2 cellular contexts compared by ENCODE assay signal in the genomic region with DNA sequence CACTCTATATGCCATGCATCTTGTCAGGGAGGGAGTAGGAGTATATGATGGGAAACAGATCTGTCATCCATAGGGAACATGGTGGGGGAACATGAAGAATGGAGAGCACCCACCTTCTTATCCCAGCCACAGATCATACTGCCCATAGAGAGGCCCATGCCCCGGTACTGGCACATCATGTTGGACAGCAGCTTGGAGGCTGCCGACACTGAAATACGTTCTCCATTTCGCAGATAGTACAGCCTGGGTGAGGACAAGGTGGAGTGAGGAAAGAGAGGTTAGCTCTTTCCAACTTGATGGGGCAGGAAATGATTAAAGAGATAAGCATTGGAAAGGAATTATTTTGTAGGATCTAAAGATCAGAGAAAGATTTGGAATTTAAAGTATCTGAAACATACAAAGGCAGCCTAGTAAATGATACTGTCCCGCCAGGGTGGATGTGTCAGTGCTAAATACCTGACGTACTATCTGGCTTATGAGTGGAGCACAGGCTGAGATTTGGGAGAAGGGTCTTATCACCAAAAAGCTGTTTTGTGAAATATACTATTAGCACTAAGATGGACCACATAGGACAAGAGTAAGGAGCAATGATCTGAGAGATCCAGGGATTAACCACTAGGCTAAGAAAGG.
TF ChIP-seq lines count a peak whose summit lies in the region.

No MANE protein-coding gene starts in this region.

TF ChIP-seq in GM12878, 131 proteins besides CTCF, POLR2A, EP300 and RAD21:
- TF ChIP-seq ZNF24 (IDR thresholded peaks at IDR 0.05) (no peak), SUPT20H (IDR thresholded peaks at IDR 0.05; ENCODE audit: borderline replicate concordance, control insufficient read depth, low read depth, low read length) (no peak), SMAD5 (IDR thresholded peaks at IDR 0.05; ENCODE audit: low read depth) (peak; percentile 27; the same call in 1 of the 2 replicates), MLLT1 (IDR thresholded peaks at IDR 0.05) (peak; percentile 76), WRNIP1 (IDR thresholded peaks at IDR 0.05; ENCODE audit: borderline replicate concordance, low read depth, low read length) (no peak)
- TF ChIP-seq, protein P1, sequence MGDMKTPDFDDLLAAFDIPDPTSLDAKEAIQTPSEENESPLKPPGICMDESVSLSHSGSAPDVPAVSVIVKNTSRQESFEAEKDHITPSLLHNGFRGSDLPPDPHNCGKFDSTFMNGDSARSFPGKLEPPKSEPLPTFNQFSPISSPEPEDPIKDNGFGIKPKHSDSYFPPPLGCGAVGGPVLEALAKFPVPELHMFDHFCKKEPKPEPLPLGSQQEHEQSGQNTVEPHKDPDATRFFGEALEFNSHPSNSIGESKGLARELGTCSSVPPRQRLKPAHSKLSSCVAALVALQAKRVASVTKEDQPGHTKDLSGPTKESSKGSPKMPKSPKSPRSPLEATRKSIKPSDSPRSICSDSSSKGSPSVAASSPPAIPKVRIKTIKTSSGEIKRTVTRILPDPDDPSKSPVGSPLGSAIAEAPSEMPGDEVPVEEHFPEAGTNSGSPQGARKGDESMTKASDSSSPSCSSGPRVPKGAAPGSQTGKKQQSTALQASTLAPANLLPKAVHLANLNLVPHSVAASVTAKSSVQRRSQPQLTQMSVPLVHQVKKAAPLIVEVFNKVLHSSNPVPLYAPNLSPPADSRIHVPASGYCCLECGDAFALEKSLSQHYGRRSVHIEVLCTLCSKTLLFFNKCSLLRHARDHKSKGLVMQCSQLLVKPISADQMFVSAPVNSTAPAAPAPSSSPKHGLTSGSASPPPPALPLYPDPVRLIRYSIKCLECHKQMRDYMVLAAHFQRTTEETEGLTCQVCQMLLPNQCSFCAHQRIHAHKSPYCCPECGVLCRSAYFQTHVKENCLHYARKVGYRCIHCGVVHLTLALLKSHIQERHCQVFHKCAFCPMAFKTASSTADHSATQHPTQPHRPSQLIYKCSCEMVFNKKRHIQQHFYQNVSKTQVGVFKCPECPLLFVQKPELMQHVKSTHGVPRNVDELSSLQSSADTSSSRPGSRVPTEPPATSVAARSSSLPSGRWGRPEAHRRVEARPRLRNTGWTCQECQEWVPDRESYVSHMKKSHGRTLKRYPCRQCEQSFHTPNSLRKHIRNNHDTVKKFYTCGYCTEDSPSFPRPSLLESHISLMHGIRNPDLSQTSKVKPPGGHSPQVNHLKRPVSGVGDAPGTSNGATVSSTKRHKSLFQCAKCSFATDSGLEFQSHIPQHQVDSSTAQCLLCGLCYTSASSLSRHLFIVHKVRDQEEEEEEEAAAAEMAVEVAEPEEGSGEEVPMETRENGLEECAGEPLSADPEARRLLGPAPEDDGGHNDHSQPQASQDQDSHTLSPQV (IDR thresholded peaks at IDR 0.05), result no peak
- TF ChIP-seq, protein P2, sequence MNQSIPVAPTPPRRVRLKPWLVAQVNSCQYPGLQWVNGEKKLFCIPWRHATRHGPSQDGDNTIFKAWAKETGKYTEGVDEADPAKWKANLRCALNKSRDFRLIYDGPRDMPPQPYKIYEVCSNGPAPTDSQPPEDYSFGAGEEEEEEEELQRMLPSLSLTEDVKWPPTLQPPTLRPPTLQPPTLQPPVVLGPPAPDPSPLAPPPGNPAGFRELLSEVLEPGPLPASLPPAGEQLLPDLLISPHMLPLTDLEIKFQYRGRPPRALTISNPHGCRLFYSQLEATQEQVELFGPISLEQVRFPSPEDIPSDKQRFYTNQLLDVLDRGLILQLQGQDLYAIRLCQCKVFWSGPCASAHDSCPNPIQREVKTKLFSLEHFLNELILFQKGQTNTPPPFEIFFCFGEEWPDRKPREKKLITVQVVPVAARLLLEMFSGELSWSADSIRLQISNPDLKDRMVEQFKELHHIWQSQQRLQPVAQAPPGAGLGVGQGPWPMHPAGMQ (IDR thresholded peaks at IDR 0.05; ENCODE audit: borderline replicate concordance), result no peak

TF ChIP-seq in HEK293T, 16 proteins besides CTCF, POLR2A, EP300 and RAD21:
- TF ChIP-seq SUZ12 (IDR thresholded peaks at IDR 0.05), result no peak
- TF ChIP-seq HDGF (IDR thresholded peaks at IDR 0.05; ENCODE audit: borderline replicate concordance), result no peak
